9 cellular contexts compared by ENCODE assay signal in the genomic region with DNA sequence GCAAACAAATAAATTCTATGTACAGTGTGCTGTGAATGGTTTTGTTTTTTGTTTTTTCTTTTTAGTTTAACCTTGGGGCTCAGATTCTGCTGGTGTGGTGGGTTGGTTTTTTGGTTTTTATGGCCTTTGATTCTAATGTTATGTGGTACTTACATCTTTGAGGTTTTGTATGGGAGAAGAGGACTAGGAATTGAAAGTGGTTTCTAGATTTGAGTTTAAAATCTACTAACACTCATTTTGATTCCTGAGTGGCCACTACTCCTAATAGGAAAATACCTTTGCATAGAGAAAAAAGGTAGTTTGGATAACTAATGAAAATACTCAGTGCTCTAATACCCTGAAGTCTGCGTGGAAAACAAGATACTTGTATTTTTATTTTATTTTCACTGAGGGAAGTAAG.
DNase-seq lines count a peak whose midpoint lies in the region; ATAC-seq and TF ChIP-seq lines count a peak whose summit lies in the region.
"Had no signal": no experiment of that assay in that cellular context is flagged by ENCODE, and none has a peak within 500 bp of the region (broad histone marks: within the 10 kb centered on the region; RNA-seq: fewer than 3 reads in every experiment).

No MANE protein-coding gene starts in this region.

- peaks cover 5% of the 10 kb centered on the region for H3K36me3 Mint-ChIP-seq in activated T-cell treated with anti-CD3 and anti-CD28 coated beads, Interleukin-2, amount 50 U/mL, for 4 hours (ENCODE audit: insufficient read depth)
- peaks cover 18% of the 10 kb centered on the region for H3K36me3 Mint-ChIP-seq in activated naive CD8-positive, alpha-beta T cell treated with anti-CD3 and anti-CD28 coated beads for 36 hours

- H3K4me3 Mint-ChIP-seq in activated T-cell treated with anti-CD3 and anti-CD28 coated beads, Interleukin-2, amount 50 U/mL, for 4 hours = peak overlapping the region; percentile 89
- peak overlapping the region; percentile 86 for H3K4me3 Mint-ChIP-seq in activated naive CD8-positive, alpha-beta T cell treated with anti-CD3 and anti-CD28 coated beads for 36 hours

- H3K9me3 Mint-ChIP-seq in activated T-cell treated with anti-CD3 and anti-CD28 coated beads, Interleukin-2, amount 50 U/mL, for 4 hours = no peaks in the 10 kb centered on the region
- H3K9me3 Mint-ChIP-seq in activated naive CD8-positive, alpha-beta T cell treated with anti-CD3 and anti-CD28 coated beads for 36 hours = no peaks in the 10 kb centered on the region

- peaks cover 23 to 29% of the 10 kb centered on the region in 2 donors for H3K4me1 ChIP-seq in thyroid gland

- H3K27ac Mint-ChIP-seq in activated naive CD8-positive, alpha-beta T cell treated with anti-CD3 and anti-CD28 coated beads for 36 hours = peak overlapping the region; percentile 97

- peaks cover 40% of the 10 kb centered on the region for H3K4me1 Mint-ChIP-seq in activated T-cell treated with anti-CD3 and anti-CD28 coated beads, Interleukin-2, amount 50 U/mL, for 4 hours (ENCODE audit: low read depth)
- peaks cover 36% of the 10 kb centered on the region for H3K4me1 Mint-ChIP-seq in activated naive CD8-positive, alpha-beta T cell treated with anti-CD3 and anti-CD28 coated beads for 36 hours

- H3K27me3 ChIP-seq in thyroid gland = no peaks in the 10 kb centered on the region
- H3K27me3 ChIP-seq: neutrophil had no signal

- H3K27ac ChIP-seq in thyroid gland = peak overlapping the region; percentile 99 to 100 (median 99)

- no peak for ATAC-seq in activated T-cell treated with anti-CD3 and anti-CD28 coated beads, Interleukin-2, amount 50 U/mL, for 4 hours
- ATAC-seq in GM21576 (IDR thresholded peaks at IDR 0.05; ENCODE audit: unreplicated experiment) = no peak

- no peaks in the 10 kb centered on the region for H3K36me3 ChIP-seq in thyroid gland
- H3K36me3 ChIP-seq: neutrophil had no signal

- 4 to 9% methylated on average over 1 of the region's 1 CpG for WGBS in thyroid gland, 2 donors

- no peak for DNase-seq in activated T-cell treated with anti-CD3 and anti-CD28 coated beads, Interleukin-2, amount 50 U/mL, for 4 hours
- DNase-seq in activated T-cell treated with anti-CD3 and anti-CD28 coated beads, Interleukin-2, amount 50 U/mL, for 1 hour = no peak
- no peak for DNase-seq in activated naive CD8-positive, alpha-beta T cell treated with anti-CD3 and anti-CD28 coated beads for 36 hours
- DNase-seq in left kidney (ENCODE audit: low read depth, low spot score) = peak; percentile 20
- DNase-seq in thyroid gland = no peak
- DNase-seq in DMS 273 treated with DMSO at 0.1 percent for 48 hours (lab: John Stamatoyannopoulos, UW) = no peak
- DNase-seq in erythroblast (lab: John Stamatoyannopoulos, UW) = no peak

- peak overlapping the region; percentile 30 to 91 (median 85) for H3K4me3 ChIP-seq in thyroid gland (replicated peaks in 1 of 3)

- no peaks in the 10 kb centered on the region for H3K9me3 ChIP-seq in thyroid gland
- H3K9me3 ChIP-seq: neutrophil had no signal

- TF ChIP-seq POLR2A in thyroid gland (IDR thresholded peaks at IDR 0.05) (no peak), erythroblast (IDR thresholded peaks at IDR 0.05; ENCODE audit: low read length) (no peak)

- no peaks in the 10 kb centered on the region for H3K27me3 Mint-ChIP-seq in activated T-cell treated with anti-CD3 and anti-CD28 coated beads, Interleukin-2, amount 50 U/mL, for 4 hours (ENCODE audit: low read depth)
- no peaks in the 10 kb centered on the region for H3K27me3 Mint-ChIP-seq in activated naive CD8-positive, alpha-beta T cell treated with anti-CD3 and anti-CD28 coated beads for 36 hours

- no peak for TF ChIP-seq CTCF in thyroid gland (IDR thresholded peaks at IDR 0.05)

- intact Hi-C loops in thyroid gland (cut with DNase I) = loop anchor here (5.0 kb wide), 1 partner anchor 188 kb away; no protein-coding TSS in a partner anchor
